In the genomic region with DNA sequence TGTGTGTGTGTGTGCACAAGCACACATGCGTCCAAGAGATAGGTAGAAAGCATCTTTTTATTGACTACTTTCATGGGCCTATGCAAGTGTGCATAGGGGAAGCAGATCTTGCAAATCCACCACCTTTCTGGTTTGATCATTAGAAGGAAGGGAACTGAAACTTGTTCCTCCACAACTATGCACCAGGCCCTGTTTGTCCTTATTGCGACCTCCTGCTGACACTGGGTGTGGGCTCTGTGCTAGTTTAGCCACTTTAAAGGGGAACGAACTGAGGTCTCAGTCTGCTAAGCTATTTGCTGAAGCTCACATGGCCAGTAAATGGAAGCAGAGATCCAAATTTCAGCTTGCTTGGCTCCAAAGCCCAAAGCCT, we compare ENCODE assay signal across 10 cellular contexts. TPM values are rescaled to one million over a fixed set of nuclear protein-coding genes. Genes with fewer than 3 reads are reported as not detected.
DNase-seq lines count a peak whose midpoint lies in the region; ATAC-seq, FAIRE-seq and TF ChIP-seq lines count a peak whose summit lies in the region.
"Had no signal": no experiment of that assay in that cellular context is flagged by ENCODE, and none has a peak within 500 bp of the region (broad histone marks: within the 10 kb centered on the region; RNA-seq: fewer than 3 reads in every experiment).

No MANE protein-coding gene starts in this region.

- H3K4me3 ChIP-seq in right lobe of liver (no peak overlapping the region), HepG2 (replicated peaks in 1 of 3; ENCODE audit: insufficient read depth in 1 of 3, low read depth in 2 of 3, low read length in 3 of 3) (no peak overlapping the region), upper lobe of left lung (no peak overlapping the region)

- H3K79me2 ChIP-seq in HepG2 (ENCODE audit: insufficient read depth, low read length): no peaks in the 10 kb centered on the region

- no peak overlapping the region for H2AFZ ChIP-seq in HepG2 (ENCODE audit: low read length)

- H3K9me3 ChIP-seq in right lobe of liver (no peaks in the 10 kb centered on the region), HepG2 (ENCODE audit: low read length) (no peaks in the 10 kb centered on the region), upper lobe of left lung (no peaks in the 10 kb centered on the region)

- FAIRE-seq in HepG2 (lab: Jason Lieb, UNC) (no peak), HTR-8/SVneo (lab: Jason Lieb, UNC) (no peak)

- TF ChIP-seq POLR2A in right lobe of liver (IDR thresholded peaks at IDR 0.05) (no peak), HepG2 (IDR thresholded peaks at IDR 0.05; ENCODE audit: insufficient read depth in 1 of 2, low read depth in 2 of 2, low read length in 2 of 2) (no peak), upper lobe of left lung (IDR thresholded peaks at IDR 0.05) (no peak)

- H3K27ac ChIP-seq in right lobe of liver: no peak overlapping the region
- H3K27ac ChIP-seq in HepG2 (ENCODE audit: extremely low read length, insufficient read depth, low read length): no peak overlapping the region
- no peak overlapping the region for H3K27ac ChIP-seq in upper lobe of left lung
- no peak overlapping the region for H3K27ac ChIP-seq in RWPE1

- H3K27me3 ChIP-seq in right lobe of liver (no peaks in the 10 kb centered on the region), HepG2 (ENCODE audit: control insufficient read depth in 1 of 2, insufficient read depth in 2 of 2, low read length in 2 of 2) (peaks cover 0 to 26% of the 10 kb centered on the region in 2 experiments; a peak in 2 of 5 replicates), upper lobe of left lung (no peaks in the 10 kb centered on the region)

- ATAC-seq in right lobe of liver: peak; percentile 47 to 79 (median 66)
- ATAC-seq in HepG2: no peak
- ATAC-seq in HG03045 (IDR thresholded peaks at IDR 0.05; ENCODE audit: unreplicated experiment): peak; percentile 88
- ATAC-seq in upper lobe of left lung (ENCODE audit: low FRiP score in 2 of 2): peak; percentile 76 to 82

- no peak for DNase-seq in right lobe of liver
- no peak for DNase-seq in HepG2 (ENCODE audit: low spot score)
- DNase-seq in RPMI8226: peak; percentile 72
- DNase-seq in upper lobe of left lung: peak in 1 of 2 donors; percentile 50
- no peak for DNase-seq in RWPE1 (ENCODE audit: low spot score)
- DNase-seq in HTR-8/SVneo (ENCODE audit: insufficient read length, low spot score): no peak
- no peak for DNase-seq in KG1 (lab: John Stamatoyannopoulos, UW)
- DNase-seq: activated gamma-delta T cell, HFFc6 had no signal

- intact Hi-C loops in right lobe of liver (cut with DNase I): no loop called here
- intact Hi-C loops in HepG2 (cut with micrococcal nuclease; ENCODE audit: unreplicated experiment): no loop called here

- TF ChIP-seq CTCF in right lobe of liver (IDR thresholded peaks at IDR 0.05) (no peak), HepG2 (CRISPR knock-in tag; IDR thresholded peaks at IDR 0.05) (no peak), upper lobe of left lung (IDR thresholded peaks at IDR 0.05) (no peak), RWPE1 (conservative IDR thresholded peaks at IDR 0.05; ENCODE audit: low read depth) (no peak)

- H3K36me3 ChIP-seq in right lobe of liver (no peaks in the 10 kb centered on the region), HepG2 (replicated peaks in 1 of 2; ENCODE audit: control insufficient read depth in 1 of 2, insufficient read depth in 2 of 2, low read length in 2 of 2) (no peaks in the 10 kb centered on the region), upper lobe of left lung (no peaks in the 10 kb centered on the region)

- H3K4me1 ChIP-seq in right lobe of liver (no peaks in the 10 kb centered on the region), HepG2 (ENCODE audit: insufficient read depth, low read length) (peaks cover 15% of the 10 kb centered on the region), upper lobe of left lung (peaks cover 0 to 2% (median 0%) of the 10 kb centered on the region in 4 donors)

- POLR2A ChIA-PET in HepG2 (lab: Yijun Ruan, JAX): no interaction called here
- POLR2A ChIA-PET in RWPE1 (lab: Yijun Ruan, JAX; ENCODE audit: low non-redundant PET): no interaction called here

- no peak for TF ChIP-seq RAD21 in HepG2 (CRISPR knock-in tag; IDR thresholded peaks at IDR 0.05)

- no peak overlapping the region for H3K9ac ChIP-seq in HepG2 (ENCODE audit: insufficient read depth, low read depth, low read length)

- CTCF ChIA-PET in HepG2 (lab: Yijun Ruan, JAX; ENCODE audit: low intra/inter-chr PET ratio, low total read pairs): no interaction called here
- CTCF ChIA-PET in RWPE1 (lab: Yijun Ruan, JAX): no interaction called here

- TF ChIP-seq EP300 in HepG2 (IDR thresholded peaks at IDR 0.05; ENCODE audit: low read depth in 2 of 2, low read length in 2 of 2) (no peak), HepG2 (CRISPR knock-in tag; IDR thresholded peaks at IDR 0.05; ENCODE audit: borderline replicate concordance) (no peak), upper lobe of left lung (IDR thresholded peaks at IDR 0.05) (no peak)

- WGBS in right lobe of liver (ENCODE audit: insufficient coverage, low coverage, low lambda C conversion rate, missing lambda C conversion rate): 53% methylated on average over 3 of the region's 3 CpGs
- 23% methylated on average over 3 of the region's 3 CpGs for WGBS in HepG2 (ENCODE audit: low lambda C conversion rate)
- 49 to 85% methylated on average over 1 to 3 of the region's 3 CpGs for WGBS in upper lobe of left lung, 2 donors

- in situ Hi-C loops in HepG2 (cut with HindIII; ENCODE audit: extremely low pct_ligation_motif_present, low pct_unique_long_range_greater_than_20kb): no loop called here

- H3K4me2 ChIP-seq in HepG2 (ENCODE audit: low read depth, low read length): no peak overlapping the region

- no peaks in the 10 kb centered on the region for H4K20me1 ChIP-seq in HepG2 (ENCODE audit: insufficient read depth, low read length)

- no TSS peak for BruUV-seq in HepG2 (replicated peaks; lab: Mats Ljungman, UMichigan)

TF ChIP-seq in HepG2, 621 proteins besides CTCF, POLR2A, EP300 and RAD21 (continues in another document):
- TF ChIP-seq ZFP41 (CRISPR knock-in tag; IDR thresholded peaks at IDR 0.05; ENCODE audit: borderline replicate concordance) (no peak), ZNF720 (CRISPR knock-in tag; IDR thresholded peaks at IDR 0.05) (no peak), ZNF296 (CRISPR knock-in tag; conservative IDR thresholded peaks at IDR 0.05) (no peak), KDM6A (CRISPR knock-in tag; IDR thresholded peaks at IDR 0.05; ENCODE audit: low read depth) (no peak), GTF2F1 (IDR thresholded peaks at IDR 0.05; ENCODE audit: low read length) (no peak)

RNA-seq across cellular contexts. Expression of gene INSIG2, which starts 32.1 kb away (rescaled TPM):
- total RNA-seq in right lobe of liver (10 to 100 TPM; 13.0 to 53.9 (median 18.9) TPM), HepG2 (2016; rRNA removed; fragmentation: Illumina TruSeq; extraction: Trizol) (54.6 and 73.5 TPM in 2 replicates), upper lobe of left lung (10 to 100 TPM; 10.5 to 33.2 (median 23.5) TPM)
- 42.1 and 49.7 TPM in 2 replicates for total RNA-seq in HepG2 (2016; cell fraction: cytosol; rRNA removed; fragmentation: Illumina TruSeq; extraction: Trizol; ENCODE audit: low read depth)
- total RNA-seq in HepG2 (2016; cell fraction: insoluble cytoplasmic fraction; rRNA removed; fragmentation: Illumina TruSeq; extraction: Trizol): 62.3 and 69.8 TPM in 2 replicates
- 63.4 and 67.9 TPM in 2 replicates for total RNA-seq in HepG2 (2016; cell fraction: membrane; rRNA removed; fragmentation: Illumina TruSeq; extraction: Trizol)
- total RNA-seq in HepG2 (2016; cell fraction: nucleus; rRNA removed; fragmentation: Illumina TruSeq; extraction: Trizol): 85.3 and 102 TPM in 2 replicates
- polyA plus RNA-seq in HepG2 (2011; rRNA removed): 316 and 481 TPM in 2 replicates
- polyA plus RNA-seq in HepG2 (2011; cell fraction: cytosol; rRNA removed): 173 and 253 TPM in 2 replicates
- polyA plus RNA-seq in HepG2 (2011; cell fraction: nucleus; rRNA removed): 137 and 144 TPM in 2 replicates
- polyA plus RNA-seq in HepG2 (2012): 326 and 528 TPM in 2 replicates
- 54.6 and 62.8 TPM in 2 replicates for polyA plus RNA-seq in HepG2 (2016; cell fraction: cytosol; fragmentation: Illumina TruSeq; extraction: Trizol; ENCODE audit: low read depth)
- polyA plus RNA-seq in HepG2 (2016; cell fraction: insoluble cytoplasmic fraction; fragmentation: Illumina TruSeq; extraction: Trizol; ENCODE audit: low read depth): 59.5 and 66.9 TPM in 2 replicates
- 65.7 and 73.3 TPM in 2 replicates for polyA plus RNA-seq in HepG2 (2016; cell fraction: membrane; fragmentation: Illumina TruSeq; extraction: Trizol; ENCODE audit: low read depth)
- polyA plus RNA-seq in HepG2 (2016; cell fraction: nucleus; fragmentation: Illumina TruSeq; extraction: Trizol; ENCODE audit: insufficient read depth, low read depth): 147 and 181 TPM in 2 replicates
- 1.5 and 94.5 TPM in 2 replicates for polyA minus RNA-seq in HepG2 (2011; rRNA and poly(A)+ RNA removed; ENCODE audit: low replicate concordance)
- polyA minus RNA-seq in HepG2 (2011; cell fraction: cytosol; rRNA and poly(A)+ RNA removed): 66.4 and 81.9 TPM in 2 replicates
- 257 and 299 TPM in 2 replicates for polyA minus RNA-seq in HepG2 (2011; cell fraction: nucleus; rRNA and poly(A)+ RNA removed)

RNA-seq across cellular contexts. Expression of gene CCDC93, which starts 42.3 kb away (rescaled TPM):
- total RNA-seq in right lobe of liver (10 to 100 TPM; 12.5 to 15.9 (median 14.6) TPM), HepG2 (2016; rRNA removed; fragmentation: Illumina TruSeq; extraction: Trizol) (28.7 and 37.2 TPM in 2 replicates), upper lobe of left lung (100 to 1,000 TPM in 1 of 6 donors, 10 to 100 TPM in 5; 19.6 to 141 (median 38.8) TPM)
- total RNA-seq in HepG2 (2016; cell fraction: cytosol; rRNA removed; fragmentation: Illumina TruSeq; extraction: Trizol; ENCODE audit: low read depth): 4.8 and 7.0 TPM in 2 replicates
- 29.0 and 39.3 TPM in 2 replicates for total RNA-seq in HepG2 (2016; cell fraction: insoluble cytoplasmic fraction; rRNA removed; fragmentation: Illumina TruSeq; extraction: Trizol)
- total RNA-seq in HepG2 (2016; cell fraction: membrane; rRNA removed; fragmentation: Illumina TruSeq; extraction: Trizol): 8.2 and 11.3 TPM in 2 replicates
- 89.0 and 99.4 TPM in 2 replicates for total RNA-seq in HepG2 (2016; cell fraction: nucleus; rRNA removed; fragmentation: Illumina TruSeq; extraction: Trizol)
- polyA plus RNA-seq in HepG2 (2011; rRNA removed): 53.2 and 58.5 TPM in 2 replicates
- polyA plus RNA-seq in HepG2 (2011; cell fraction: cytosol; rRNA removed): 11.3 and 14.8 TPM in 2 replicates
- polyA plus RNA-seq in HepG2 (2011; cell fraction: nucleus; rRNA removed): 273 and 279 TPM in 2 replicates
- 43.0 and 43.1 TPM in 2 replicates for polyA plus RNA-seq in HepG2 (2012)
- 1.2 and 1.5 TPM in 2 replicates for polyA plus RNA-seq in HepG2 (2016; cell fraction: cytosol; fragmentation: Illumina TruSeq; extraction: Trizol; ENCODE audit: low read depth)
- polyA plus RNA-seq in HepG2 (2016; cell fraction: insoluble cytoplasmic fraction; fragmentation: Illumina TruSeq; extraction: Trizol; ENCODE audit: low read depth): 18.5 and 21.6 TPM in 2 replicates
- 2.5 and 3.4 TPM in 2 replicates for polyA plus RNA-seq in HepG2 (2016; cell fraction: membrane; fragmentation: Illumina TruSeq; extraction: Trizol; ENCODE audit: low read depth)
- polyA plus RNA-seq in HepG2 (2016; cell fraction: nucleus; fragmentation: Illumina TruSeq; extraction: Trizol; ENCODE audit: insufficient read depth, low read depth): 177 and 193 TPM in 2 replicates
- polyA minus RNA-seq in HepG2 (2011; rRNA and poly(A)+ RNA removed; ENCODE audit: low replicate concordance): 12.3 and 25.2 TPM in 2 replicates
- 11.3 and 12.0 TPM in 2 replicates for polyA minus RNA-seq in HepG2 (2011; cell fraction: cytosol; rRNA and poly(A)+ RNA removed)
- polyA minus RNA-seq in HepG2 (2011; cell fraction: nucleus; rRNA and poly(A)+ RNA removed): 141 and 162 TPM in 2 replicates
